Comparison of ENCODE assay signal across 12 cellular contexts in genomic region chr1:61086245-61086644, GRCh38. TPM values are rescaled to one million over a fixed set of nuclear protein-coding genes. Genes with fewer than 3 reads are reported as not detected.
A peak's percentile ranks its signal among the peaks of the same experiment; 100 is the strongest.
DNase-seq lines count a peak whose midpoint lies in the region; ATAC-seq and TF ChIP-seq lines count a peak whose summit lies in the region.
"Had no signal": no experiment of that assay in that cellular context is flagged by ENCODE, and none has a peak within 500 bp of the region (broad histone marks: within the 10 kb centered on the region; RNA-seq: fewer than 3 reads in every experiment).

No MANE protein-coding gene starts in this region.

- ATAC-seq in right cardiac atrium (no peak), left ventricle myocardium superior (no peak), left lung (no peak), HG03342 (IDR thresholded peaks at IDR 0.05; ENCODE audit: unreplicated experiment) (no peak)
- ATAC-seq: naive thymus-derived CD4-positive, alpha-beta T cell had no signal

- H3K4me2 ChIP-seq in skeletal muscle satellite cell (ENCODE audit: low read length) = peak overlapping the region; percentile 94

- DNase-seq in right cardiac atrium (no peak), left ventricle myocardium superior (no peak), globus pallidus (ENCODE audit: low spot score) (peak; percentile 32), hepatic stellate cell (ENCODE audit: low spot score) (no peak), left lung (no peak), GM19240 (ENCODE audit: insufficient read length, low spot score) (no peak)
- DNase-seq: activated CD4-positive, alpha-beta memory T cell treated with anti-CD3 and anti-CD28 coated beads, Interleukin-2, amount 10 ng/mL, durations not matched to agents 7 days and 5 days; Caco-2; naive thymus-derived CD4-positive, alpha-beta T cell; NCI-H510A had no signal

- H3K4me3 ChIP-seq in right cardiac atrium (ENCODE audit: low read length) = peak overlapping the region; percentile 52
- peak overlapping the region; percentile 85 for H3K4me3 ChIP-seq in skeletal muscle satellite cell (ENCODE audit: low read length)
- no peak overlapping the region for H3K4me3 ChIP-seq in left lung

- H3K9me3 ChIP-seq in right cardiac atrium (ENCODE audit: control insufficient read depth, low read length) (no peaks in the 10 kb centered on the region), skeletal muscle satellite cell (replicated peaks; ENCODE audit: low read length) (no peaks in the 10 kb centered on the region), left lung (no peaks in the 10 kb centered on the region)
- H3K9me3 ChIP-seq: Caco-2 had no signal

- H3K27me3 ChIP-seq in right cardiac atrium (ENCODE audit: control insufficient read depth, insufficient read depth) (no peaks in the 10 kb centered on the region), skeletal muscle satellite cell (ENCODE audit: control insufficient read depth, insufficient read depth, low read length) (no peaks in the 10 kb centered on the region), left lung (peaks cover 0 to 25% of the 10 kb centered on the region in 2 donors)

- no peak for TF ChIP-seq CTCF in left lung (IDR thresholded peaks at IDR 0.05)

- no peaks in the 10 kb centered on the region for H3K4me1 ChIP-seq in right cardiac atrium (ENCODE audit: control insufficient read depth, insufficient read depth, low read length)
- H3K4me1 ChIP-seq in skeletal muscle satellite cell (ENCODE audit: control insufficient read depth, insufficient read depth, low read length) = peaks cover 55% of the 10 kb centered on the region
- H3K4me1 ChIP-seq in left lung = peaks cover 25 to 39% of the 10 kb centered on the region in 2 donors
- H3K4me1 ChIP-seq: Caco-2 had no signal

- H3K27ac ChIP-seq in right cardiac atrium (ENCODE audit: low read length) = no peak overlapping the region
- H3K27ac ChIP-seq in left lung = no peak overlapping the region

- peak overlapping the region; percentile 88 for H3K9ac ChIP-seq in skeletal muscle satellite cell (ENCODE audit: low read depth, low read length)

- intact Hi-C loops in right cardiac atrium (cut with DNase I) = loop anchor here in 3 of 4 donors (10.0 kb wide), 3 partner anchors 99 to 369 kb away; no protein-coding TSS in a partner anchor
- intact Hi-C loops in left ventricle myocardium superior (cut with micrococcal nuclease) = loop anchor here (10.0 kb wide), 1 partner anchor 249 kb away; no protein-coding TSS in a partner anchor
- intact Hi-C loops in left lung (cut with DNase I) = no loop called here

- H3K36me3 ChIP-seq in skeletal muscle satellite cell (ENCODE audit: insufficient read depth, low read length) (no peaks in the 10 kb centered on the region), left lung (peaks cover 0 to 9% of the 10 kb centered on the region in 2 donors)

- 30% methylated on average over 3 of the region's 3 CpGs for WGBS in right cardiac atrium

RNA-seq across cellular contexts. Expression of gene NFIA, which starts 3.9 kb away (rescaled TPM):
- 100 to 1,000 TPM; 108 to 127 (median 113) TPM for total RNA-seq in right cardiac atrium
- polyA plus RNA-seq in right cardiac atrium = 15.9 TPM
- total RNA-seq in left ventricle myocardium superior = 102 TPM
- 14.2 and 15.1 TPM in 2 replicates for total RNA-seq in skeletal muscle satellite cell (2012; rRNA removed)
- 10 to 100 TPM; 43.1 to 60.7 TPM for total RNA-seq in left lung

Comparison
In these comparisons a context has a peak if more than half of its experiments do, and no peak if none do; other contexts are left out.
1. H3K4me3 ChIP-seq: peak in right cardiac atrium (single experiment) and skeletal muscle satellite cell (single experiment); none in left lung (0 of 2).
2. intact Hi-C loops: an anchor here in right cardiac atrium (10.0 kb wide) and left ventricle myocardium superior (10.0 kb wide); none called in left lung.